Comparison of ENCODE assay signal across 31 cellular contexts in the genomic region with DNA sequence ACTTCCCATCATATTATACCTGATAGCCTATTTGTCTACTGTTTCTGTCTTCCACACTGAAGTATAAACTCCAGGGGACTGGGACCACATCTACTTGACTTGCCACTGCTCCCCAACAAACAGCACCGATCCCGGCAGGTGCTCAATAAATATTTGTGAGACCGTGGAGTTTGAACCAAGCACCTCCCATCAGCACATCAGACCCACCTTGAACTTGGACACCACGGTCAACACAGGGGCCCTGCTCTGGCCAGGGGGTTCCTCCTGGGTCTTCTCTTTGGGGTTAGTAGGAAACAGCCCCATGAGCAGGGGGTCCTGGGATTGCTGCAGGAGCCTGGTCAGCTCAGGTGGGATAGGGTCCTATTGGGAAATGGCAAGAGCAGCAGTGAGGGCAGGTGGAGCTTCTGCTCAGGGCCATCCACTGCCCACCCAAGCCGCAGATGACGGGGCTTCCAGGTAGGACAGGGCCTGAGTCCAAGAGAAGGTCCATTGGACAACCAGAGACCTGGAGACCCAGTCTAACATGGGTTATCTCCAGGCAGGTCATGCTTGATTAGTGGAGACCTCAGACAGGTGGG.
"Had no signal": no experiment of that assay in that cellular context is flagged by ENCODE, and none has a peak within 500 bp of the region (broad histone marks: within the 10 kb centered on the region; RNA-seq: fewer than 3 reads in every experiment).

No MANE protein-coding gene starts in this region.

- H3K27ac ChIP-seq: adrenal gland had no signal

- DNase-seq: activated B cell treated with CpG ODN at 0.5 μM for 24 hours; activated CD4-positive, alpha-beta memory T cell treated with anti-CD3 and anti-CD28 coated beads, Interleukin-2, amount 10 ng/mL, durations not matched to agents 7 days and 5 days; activated CD4-positive, alpha-beta T cell treated with anti-CD3 and anti-CD28 coated beads for 36 hours; activated CD4-positive, alpha-beta T cell treated with anti-CD3 and anti-CD28 coated beads, Interleukin-2, amount 50 U/mL, for 1 hour; activated CD8-positive, alpha-beta memory T cell treated with anti-CD3 and anti-CD28 coated beads, Interleukin-2, amount 50 U/mL, for 4 hours; activated gamma-delta T cell treated with Interleukin-2 at 50 U/mL for 16 hours; activated naive CD4-positive, alpha-beta T cell treated with anti-CD3 and anti-CD28 coated beads, Interleukin-2, amount 10 ng/mL, durations not matched to agents 7 days and 5 days; activated naive CD8-positive, alpha-beta T cell treated with anti-CD3 and anti-CD28 coated beads for 36 hours; activated T-cell treated with anti-CD3 and anti-CD28 coated beads, Interleukin-2, amount 50 U/mL, for 1 hour; adrenal gland; anterior cingulate cortex; caudate nucleus; MG63; MV-4-11; NCI-H1092 treated with DMSO at 0.1 percent for 48 hours; NCI-H1417 treated with DMSO at 0.1 percent for 48 hours; NCI-H1694; NCI-H2029; NCI-H2107; NCI-H2171 treated with DMSO at 0.1 percent for 48 hours; NCI-H226; NCI-H526 treated with DMSO at 0.1 percent for 48 hours; NCI-H82; OCI-M1; RPMI8226; SHP77; T-helper 2 cell; T1000 had no signal

- FAIRE-seq: TTC549 had no signal

- H3K27me3 Mint-ChIP-seq: activated B cell treated with CpG ODN at 0.5 μM for 24 hours; activated CD4-positive, alpha-beta memory T cell treated with anti-CD3 and anti-CD28 coated beads, Interleukin-2, amount 10 ng/mL, durations not matched to agents 7 days and 5 days; activated CD4-positive, alpha-beta T cell treated with anti-CD3 and anti-CD28 coated beads for 36 hours; activated naive CD4-positive, alpha-beta T cell treated with anti-CD3 and anti-CD28 coated beads, Interleukin-2, amount 10 ng/mL, durations not matched to agents 7 days and 5 days; activated naive CD8-positive, alpha-beta T cell treated with anti-CD3 and anti-CD28 coated beads for 36 hours; T-cell had no signal

- H3K27ac Mint-ChIP-seq: activated B cell treated with CpG ODN at 0.5 μM for 24 hours; activated CD4-positive, alpha-beta memory T cell treated with anti-CD3 and anti-CD28 coated beads, Interleukin-2, amount 10 ng/mL, durations not matched to agents 7 days and 5 days; activated CD4-positive, alpha-beta T cell treated with anti-CD3 and anti-CD28 coated beads for 36 hours; activated naive CD8-positive, alpha-beta T cell treated with anti-CD3 and anti-CD28 coated beads for 36 hours; T-cell had no signal

- H3K4me1 ChIP-seq: adrenal gland had no signal

- ATAC-seq: activated CD4-positive, alpha-beta T cell treated with anti-CD3 and anti-CD28 coated beads for 36 hours; Panc1; T-cell had no signal

- H3K9me3 Mint-ChIP-seq: activated B cell treated with CpG ODN at 0.5 μM for 24 hours; activated CD4-positive, alpha-beta memory T cell treated with anti-CD3 and anti-CD28 coated beads, Interleukin-2, amount 10 ng/mL, durations not matched to agents 7 days and 5 days; activated naive CD4-positive, alpha-beta T cell treated with anti-CD3 and anti-CD28 coated beads, Interleukin-2, amount 10 ng/mL, durations not matched to agents 7 days and 5 days; activated naive CD8-positive, alpha-beta T cell treated with anti-CD3 and anti-CD28 coated beads for 36 hours; T-cell had no signal

- H3K4me3 Mint-ChIP-seq: activated B cell treated with CpG ODN at 0.5 μM for 24 hours; activated CD4-positive, alpha-beta memory T cell treated with anti-CD3 and anti-CD28 coated beads, Interleukin-2, amount 10 ng/mL, durations not matched to agents 7 days and 5 days; activated CD4-positive, alpha-beta T cell treated with anti-CD3 and anti-CD28 coated beads for 36 hours; activated naive CD4-positive, alpha-beta T cell treated with anti-CD3 and anti-CD28 coated beads, Interleukin-2, amount 10 ng/mL, durations not matched to agents 7 days and 5 days; activated naive CD8-positive, alpha-beta T cell treated with anti-CD3 and anti-CD28 coated beads for 36 hours; T-cell had no signal

- H3K4me3 ChIP-seq: adrenal gland, MG63 had no signal

- H3K27me3 ChIP-seq: adrenal gland, MG63 had no signal

- H3K9me3 ChIP-seq: adrenal gland, MG63 had no signal

- H3K4me1 Mint-ChIP-seq: activated B cell treated with CpG ODN at 0.5 μM for 24 hours; activated CD4-positive, alpha-beta memory T cell treated with anti-CD3 and anti-CD28 coated beads, Interleukin-2, amount 10 ng/mL, durations not matched to agents 7 days and 5 days; activated CD4-positive, alpha-beta T cell treated with anti-CD3 and anti-CD28 coated beads for 36 hours; activated naive CD4-positive, alpha-beta T cell treated with anti-CD3 and anti-CD28 coated beads, Interleukin-2, amount 10 ng/mL, durations not matched to agents 7 days and 5 days; T-cell had no signal
